8 cellular contexts compared by ENCODE assay signal in the genomic region with DNA sequence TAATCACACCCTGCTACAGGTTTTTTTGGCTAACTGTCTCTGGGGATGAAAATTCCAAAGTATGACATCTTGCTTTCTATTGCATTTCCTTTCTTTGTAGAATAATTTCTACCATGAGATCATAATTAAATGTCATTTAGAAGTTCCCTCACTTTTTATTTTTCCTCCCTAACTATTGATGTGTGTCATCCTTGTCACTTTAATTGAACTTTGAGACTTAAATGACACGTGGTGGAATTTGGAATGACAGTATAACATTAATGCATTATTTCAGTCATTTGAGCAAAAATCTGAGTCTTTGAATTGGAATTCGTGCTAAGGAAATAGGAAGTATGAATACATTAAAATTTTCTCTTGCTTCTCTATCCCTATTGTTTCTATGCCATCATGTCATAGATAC.
"Had no signal": no experiment of that assay in that cellular context is flagged by ENCODE, and none has a peak within 500 bp of the region (broad histone marks: within the 10 kb centered on the region; RNA-seq: fewer than 3 reads in every experiment).

No MANE protein-coding gene starts in this region.

- H3K36me3 ChIP-seq: HAP-1 had no signal

- DNase-seq: GM23248, GOT3, H7, H9, HCEC 1CT had no signal

- ATAC-seq: GM23338, HCT116 had no signal

- H3K27ac Mint-ChIP-seq: GM23338, H9 had no signal

- H3K4me3 ChIP-seq: GM23248, GM23338, HAP-1 had no signal

- H3K4me2 ChIP-seq: GM23338 had no signal

- H3K4me3 Mint-ChIP-seq: GM23338, H9 had no signal

- H3K4me1 ChIP-seq: HAP-1 had no signal

- H3K9ac ChIP-seq: GM23248 had no signal

- H2AFZ ChIP-seq: GM23248, GM23338 had no signal

- H3K27ac ChIP-seq: GM23248 had no signal

- H3K4me1 Mint-ChIP-seq: GM23338, H9 had no signal
